ENCODE assay signal across 9 cellular contexts in genomic region chr16:31052131-31052530, GRCh38. TPM values are rescaled to one million over a fixed set of nuclear protein-coding genes. Genes with fewer than 3 reads are reported as not detected.
A peak's percentile ranks its signal among the peaks of the same experiment; 100 is the strongest.
DNase-seq lines count a peak whose midpoint lies in the region; TF ChIP-seq lines count a peak whose summit lies in the region.
"Had no signal": no experiment of that assay in that cellular context is flagged by ENCODE, and none has a peak within 500 bp of the region (broad histone marks: within the 10 kb centered on the region; RNA-seq: fewer than 3 reads in every experiment).

No MANE protein-coding gene starts in this region.

- no peak overlapping the region for H3K27ac ChIP-seq in caudate nucleus (ENCODE audit: low read depth, low read length)

- no peaks in the 10 kb centered on the region for H3K27me3 ChIP-seq in MG63
- H3K27me3 ChIP-seq: tibial nerve had no signal

- no peaks in the 10 kb centered on the region for H3K9me3 ChIP-seq in MG63
- H3K9me3 ChIP-seq: tibial nerve had no signal

- DNase-seq in Daoy (ENCODE audit: low read depth): peak; percentile 94
- DNase-seq in MG63: peak; percentile 94
- DNase-seq in cardiac fibroblast (ENCODE audit: low read depth in 2 of 2): peak; percentile 81 to 96
- peak; percentile 83 for DNase-seq in non-pigmented ciliary epithelial cell (ENCODE audit: low read depth)
- DNase-seq in KBM-7: no peak
- DNase-seq in NAMALWA (ENCODE audit: low spot score): no peak
- no peak for DNase-seq in caudate nucleus (lab: John Stamatoyannopoulos, UW)
- no peak for DNase-seq in NCI-H1930 (lab: John Stamatoyannopoulos, UW)

- H3K36me3 ChIP-seq in MG63: peaks cover 4% of the 10 kb centered on the region; the same call in 1 of the 2 replicates
- H3K36me3 ChIP-seq: tibial nerve had no signal

- no peak overlapping the region for H3K4me3 ChIP-seq in MG63
- no peak overlapping the region for H3K4me3 ChIP-seq in cardiac fibroblast (replicated peaks in 1 of 2; ENCODE audit: low read depth in 2 of 2, low read length in 2 of 2)
- H3K4me3 ChIP-seq: tibial nerve had no signal

- TF ChIP-seq CTCF in cardiac fibroblast (IDR thresholded peaks at IDR 0.05; ENCODE audit: low read depth, low read length): no peak

- in situ Hi-C loops in KBM-7 (cut with MboI; ENCODE audit: low pct_unique_long_range_greater_than_20kb, low sequenced_read_pairs): no loop called here

RNA-seq across cellular contexts. Expression of gene STX4, which starts 18.8 kb away (rescaled TPM):
- total RNA-seq in Daoy (2014; rRNA removed; shearing (Covaris generic)): 13.7 and 16.1 TPM in 2 replicates
- total RNA-seq in MG63 (2014; rRNA removed; shearing (Covaris generic); ENCODE audit: low replicate concordance): 31.6 and 47.1 TPM in 2 replicates

RNA-seq across cellular contexts. Expression of gene ZNF668, which starts 21.9 kb away (rescaled TPM):
- total RNA-seq in Daoy (2014; rRNA removed; shearing (Covaris generic)): 8.7 and 10.5 TPM in 2 replicates
- 34.1 and 47.4 TPM in 2 replicates for total RNA-seq in MG63 (2014; rRNA removed; shearing (Covaris generic); ENCODE audit: low replicate concordance)

RNA-seq across cellular contexts. Expression of gene ZNF646, which starts 22.1 kb away (rescaled TPM):
- total RNA-seq in Daoy (2014; rRNA removed; shearing (Covaris generic)): 6.0 and 6.3 TPM in 2 replicates
- 11.4 and 11.5 TPM in 2 replicates for total RNA-seq in MG63 (2014; rRNA removed; shearing (Covaris generic); ENCODE audit: low replicate concordance)

RNA-seq across cellular contexts. Expression of gene PRSS53, which starts 36.6 kb away (rescaled TPM):
- 0.39 and 1.2 TPM in 2 replicates for total RNA-seq in Daoy (2014; rRNA removed; shearing (Covaris generic))
- total RNA-seq in MG63 (2014; rRNA removed; shearing (Covaris generic); ENCODE audit: low replicate concordance): 1.7 and 1.9 TPM in 2 replicates

RNA-seq across cellular contexts. Expression of gene STX1B, which starts 41.7 kb away (rescaled TPM):
- total RNA-seq in Daoy (2014; rRNA removed; shearing (Covaris generic)): under 0.01 TPM in 1 of 2 replicates, not detected in the other
- not detected in 2 replicates for total RNA-seq in MG63 (2014; rRNA removed; shearing (Covaris generic); ENCODE audit: low replicate concordance)

Comparison
In these comparisons a context has a peak if more than half of its experiments do, and no peak if none do; other contexts are left out.
1. DNase-seq: peak in Daoy (single experiment), MG63 (single experiment), cardiac fibroblast (2 of 2) and non-pigmented ciliary epithelial cell (single experiment); none in KBM-7 (single experiment), NAMALWA (single experiment), caudate nucleus (0 of 61) and NCI-H1930 (0 of 2).